Comparison of ENCODE assay signal across 8 cellular contexts in genomic region chr22:16917144-16918003, GRCh38.
DNase-seq lines count a peak whose midpoint lies in the region; ATAC-seq and TF ChIP-seq lines count a peak whose summit lies in the region.

No MANE protein-coding gene starts in this region.

- POLR2A ChIA-PET in activated B cell treated with CpG ODN at 0.5 μM for 24 hours (lab: Charles Lee), result no interaction called here

- H3K36me3 Mint-ChIP-seq in activated B cell treated with CpG ODN at 0.5 μM for 24 hours (ENCODE audit: low read depth), result no peaks in the 10 kb centered on the region

- TF ChIP-seq RAD21 in liver (IDR thresholded peaks at IDR 0.05), result peak; percentile 69 to 75

- H3K27ac Mint-ChIP-seq in activated B cell treated with CpG ODN at 0.5 μM for 24 hours, result no peak overlapping the region

- no peak overlapping the region for H3K27ac ChIP-seq in liver (ENCODE audit: low read depth in 1 of 2, low read length in 2 of 2)

- ATAC-seq in activated B cell treated with CpG ODN at 0.5 μM for 24 hours (ENCODE audit: low read depth), result peak; percentile 42
- no peak for ATAC-seq in GM19328 (IDR thresholded peaks at IDR 0.05; ENCODE audit: unreplicated experiment)

- DNase-seq in AG10803 (ENCODE audit: low read depth) (peak; percentile 53), GM19240 (ENCODE audit: insufficient read length, low spot score) (peak; percentile 20), NCI-H2029 (lab: John Stamatoyannopoulos, UW) (peak; percentile 59), activated B cell treated with CpG ODN at 0.5 μM for 24 hours (peak; percentile 49), choroid plexus epithelial cell (ENCODE audit: low read depth) (peak; percentile 67)
- DNase-seq in stimulated activated CD4-positive, alpha-beta T cell treated with anti-CD3 and anti-CD28 coated beads, TNF-alpha, amount 100 ng/mL, for 24 hours (ENCODE audit: low read depth in 3 of 3), result peak; percentile 22 to 66 (median 39)

- peaks cover 28% of the 10 kb centered on the region for H3K4me1 Mint-ChIP-seq in activated B cell treated with CpG ODN at 0.5 μM for 24 hours

- H3K4me3 ChIP-seq in AG10803 (ENCODE audit: low read length), result no peak overlapping the region
- H3K4me3 ChIP-seq in choroid plexus epithelial cell (ENCODE audit: low read depth, low read length), result no peak overlapping the region
- H3K4me3 ChIP-seq in liver (ENCODE audit: low read depth in 1 of 3, low read length in 3 of 3), result no peak overlapping the region

- H3K9me3 ChIP-seq in liver (ENCODE audit: control insufficient read depth in 4 of 4, low read length in 3 of 4), result no peaks in the 10 kb centered on the region

- WGBS in liver, result 27% methylated on average over 16 of the region's 16 CpGs

- peaks cover 17% of the 10 kb centered on the region for H3K27me3 Mint-ChIP-seq in activated B cell treated with CpG ODN at 0.5 μM for 24 hours

- no peaks in the 10 kb centered on the region for H3K4me1 ChIP-seq in liver (ENCODE audit: control insufficient read depth in 4 of 4, insufficient read depth in 4 of 4, low read length in 3 of 4)

- H3K36me3 ChIP-seq in liver (ENCODE audit: control insufficient read depth in 4 of 4, insufficient read depth in 3 of 4, low read depth in 1 of 4, low read length in 3 of 4), result no peaks in the 10 kb centered on the region

- TF ChIP-seq CTCF in AG10803 (conservative IDR thresholded peaks at IDR 0.05; ENCODE audit: low read length), result peak; percentile 67
- no peak for TF ChIP-seq CTCF in activated B cell treated with CpG ODN at 0.5 μM for 24 hours (IDR thresholded peaks at IDR 0.05)
- peak; percentile 65 for TF ChIP-seq CTCF in choroid plexus epithelial cell (conservative IDR thresholded peaks at IDR 0.05; ENCODE audit: low read depth, low read length)
- peak; percentile 53 for TF ChIP-seq CTCF in liver (IDR thresholded peaks at IDR 0.05; ENCODE audit: low read depth, low read length, missing input control)

- H3K9me3 Mint-ChIP-seq in activated B cell treated with CpG ODN at 0.5 μM for 24 hours, result peaks cover 4% of the 10 kb centered on the region

- CTCF ChIA-PET in activated B cell treated with CpG ODN at 0.5 μM for 24 hours (lab: Charles Lee), result interaction anchor here (0.6 to 4.2 kb wide), 8 partner anchors 9 to 584 kb away, joined by 3 to 45 read pairs (median 9); no protein-coding TSS in a partner anchor

- intact Hi-C loops in activated B cell treated with CpG ODN at 0.5 μM for 24 hours (cut with micrococcal nuclease), result loop anchor here (1.0 kb wide), 2 partner anchors 254 to 584 kb away; no protein-coding TSS in a partner anchor

- peaks cover 2 to 10% (median 6%) of the 10 kb centered on the region in 4 donors for H3K27me3 ChIP-seq in liver (ENCODE audit: control insufficient read depth in 4 of 4, insufficient read depth in 4 of 4, low read length in 3 of 4)

- no peak overlapping the region for H3K9ac ChIP-seq in liver (ENCODE audit: low read depth in 1 of 2, low read length in 2 of 2)

- H3K4me3 Mint-ChIP-seq in activated B cell treated with CpG ODN at 0.5 μM for 24 hours, result no peak overlapping the region

TF ChIP-seq in liver, 16 proteins besides CTCF, POLR2A, EP300 and RAD21:
- TF ChIP-seq NR2F2 (IDR thresholded peaks at IDR 0.05) (no peak), RXRA (IDR thresholded peaks at IDR 0.05) (no peak), FOXA2 (IDR thresholded peaks at IDR 0.05) (no peak), REST (IDR thresholded peaks at IDR 0.05) (no peak), YY1 (IDR thresholded peaks at IDR 0.05) (no peak), MAX (IDR thresholded peaks at IDR 0.05) (no peak), EGR1 (IDR thresholded peaks at IDR 0.05; ENCODE audit: low read depth in 2 of 2) (no peak), ZBTB33 (IDR thresholded peaks at IDR 0.05) (no peak), JUND (IDR thresholded peaks at IDR 0.05) (no peak)
